ENCODE assay signal across 1 cellular context in genomic region chr1:65067491-65068201, GRCh38.
TF ChIP-seq lines count a peak whose summit lies in the region.

No MANE protein-coding gene starts in this region.

TF ChIP-seq in K562, 482 proteins besides CTCF, POLR2A, EP300 and RAD21 (continued from another document and continues in another):
- no peak for TF ChIP-seq CLOCK (CRISPR knock-in tag; IDR thresholded peaks at IDR 0.05; ENCODE audit: borderline replicate concordance)
- TF ChIP-seq ZC3H11A (IDR thresholded peaks at IDR 0.05; ENCODE audit: low read depth, low read length): no peak
- no peak for TF ChIP-seq C11orf30 (IDR thresholded peaks at IDR 0.05; ENCODE audit: low read depth)
- TF ChIP-seq KHSRP (IDR thresholded peaks at IDR 0.05): no peak
- no peak for TF ChIP-seq SLC30A9 (CRISPR knock-in tag; IDR thresholded peaks at IDR 0.05)
- TF ChIP-seq TEAD4 (IDR thresholded peaks at IDR 0.05; ENCODE audit: low read length): no peak
- TF ChIP-seq TEAD4 (CRISPR knock-in tag; IDR thresholded peaks at IDR 0.05; ENCODE audit: borderline replicate concordance): no peak
- TF ChIP-seq ZFP36 (IDR thresholded peaks at IDR 0.05; ENCODE audit: low read depth, low read length, partially characterized antibody): no peak
- TF ChIP-seq ZFP30 (CRISPR knock-in tag; IDR thresholded peaks at IDR 0.05; ENCODE audit: borderline replicate concordance): no peak
- 0 out of 2 replicates have a peak, but pooled peaks have one; percentile 57 for TF ChIP-seq FOXK1 (CRISPR knock-in tag; IDR thresholded peaks at IDR 0.05; ENCODE audit: borderline replicate concordance)
- TF ChIP-seq, protein P1, sequence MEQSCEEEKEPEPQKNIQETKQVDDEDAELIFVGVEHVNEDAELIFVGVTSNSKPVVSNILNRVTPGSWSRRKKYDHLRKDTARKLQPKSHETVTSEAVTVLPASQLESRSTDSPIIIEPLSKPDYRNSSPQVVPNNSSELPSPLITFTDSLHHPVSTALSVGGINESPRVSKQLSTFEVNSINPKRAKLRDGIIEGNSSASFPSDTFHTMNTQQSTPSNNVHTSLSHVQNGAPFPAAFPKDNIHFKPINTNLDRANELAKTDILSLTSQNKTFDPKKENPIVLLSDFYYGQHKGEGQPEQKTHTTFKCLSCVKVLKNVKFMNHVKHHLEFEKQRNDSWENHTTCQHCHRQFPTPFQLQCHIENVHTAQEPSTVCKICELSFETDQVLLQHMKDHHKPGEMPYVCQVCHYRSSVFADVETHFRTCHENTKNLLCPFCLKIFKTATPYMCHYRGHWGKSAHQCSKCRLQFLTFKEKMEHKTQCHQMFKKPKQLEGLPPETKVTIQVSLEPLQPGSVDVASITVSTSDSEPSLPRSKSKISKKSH (CRISPR knock-in tag; IDR thresholded peaks at IDR 0.05): no peak
- TF ChIP-seq PHB (CRISPR knock-in tag; IDR thresholded peaks at IDR 0.05): no peak
- no peak for TF ChIP-seq FOXA1 (IDR thresholded peaks at IDR 0.05; ENCODE audit: borderline replicate concordance)
- no peak for TF ChIP-seq STAT5A (IDR thresholded peaks at IDR 0.05; ENCODE audit: borderline replicate concordance, low read length)
- TF ChIP-seq ZBTB34 (CRISPR knock-in tag; IDR thresholded peaks at IDR 0.05): no peak
- TF ChIP-seq POLR2AphosphoS2 (IDR thresholded peaks at IDR 0.05; ENCODE audit: low read length): no peak
- no peak for TF ChIP-seq JUNB (CRISPR knock-in tag; conservative IDR thresholded peaks at IDR 0.05)
- no peak for TF ChIP-seq SP1 (CRISPR knock-in tag; IDR thresholded peaks at IDR 0.05)
- no peak for TF ChIP-seq ZNF23 (CRISPR knock-in tag; IDR thresholded peaks at IDR 0.05)
- peak; percentile 83 for TF ChIP-seq POLR2G (IDR thresholded peaks at IDR 0.05; ENCODE audit: low read depth, low read length)
- TF ChIP-seq SRSF1 (IDR thresholded peaks at IDR 0.05; ENCODE audit: low read depth, low read length): no peak
- TF ChIP-seq, protein P2, sequence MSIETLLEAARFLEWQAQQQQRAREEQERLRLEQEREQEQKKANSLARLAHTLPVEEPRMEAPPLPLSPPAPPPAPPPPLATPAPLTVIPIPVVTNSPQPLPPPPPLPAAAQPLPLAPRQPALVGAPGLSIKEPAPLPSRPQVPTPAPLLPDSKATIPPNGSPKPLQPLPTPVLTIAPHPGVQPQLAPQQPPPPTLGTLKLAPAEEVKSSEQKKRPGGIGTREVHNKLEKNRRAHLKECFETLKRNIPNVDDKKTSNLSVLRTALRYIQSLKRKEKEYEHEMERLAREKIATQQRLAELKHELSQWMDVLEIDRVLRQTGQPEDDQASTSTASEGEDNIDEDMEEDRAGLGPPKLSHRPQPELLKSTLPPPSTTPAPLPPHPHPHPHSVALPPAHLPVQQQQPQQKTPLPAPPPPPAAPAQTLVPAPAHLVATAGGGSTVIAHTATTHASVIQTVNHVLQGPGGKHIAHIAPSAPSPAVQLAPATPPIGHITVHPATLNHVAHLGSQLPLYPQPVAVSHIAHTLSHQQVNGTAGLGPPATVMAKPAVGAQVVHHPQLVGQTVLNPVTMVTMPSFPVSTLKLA (conservative IDR thresholded peaks at IDR 0.05): peak; percentile 83 to 86
- TF ChIP-seq KDM1A (IDR thresholded peaks at IDR 0.05): no peak
- no peak for TF ChIP-seq ZNF3 (CRISPR knock-in tag; IDR thresholded peaks at IDR 0.05)
- TF ChIP-seq SREBF1 (IDR thresholded peaks at IDR 0.05; ENCODE audit: borderline replicate concordance, low read depth, low read length): no peak
- TF ChIP-seq RNF2 (IDR thresholded peaks at IDR 0.05): no peak
- TF ChIP-seq RHOXF2B (CRISPR knock-in tag; conservative IDR thresholded peaks at IDR 0.05): no peak
- no peak for TF ChIP-seq MEIS2 (IDR thresholded peaks at IDR 0.05; ENCODE audit: partially characterized antibody)
- no peak for TF ChIP-seq U2AF1 (optimal IDR thresholded peaks at IDR 0.05; ENCODE audit: low read depth, low read length)
- no peak for TF ChIP-seq KDM4B (IDR thresholded peaks at IDR 0.05; ENCODE audit: borderline replicate concordance in 2 of 2, low read depth in 1 of 2)
- TF ChIP-seq HMGN3 (IDR thresholded peaks at IDR 0.05; ENCODE audit: borderline replicate concordance, extremely low read depth, insufficient read length, low read depth, low read length): peak; percentile 42
- TF ChIP-seq GTF2A2 (tag; IDR thresholded peaks at IDR 0.05): no peak
- peak; percentile 60 for TF ChIP-seq TAF1 (IDR thresholded peaks at IDR 0.05; ENCODE audit: control insufficient read depth, extremely low read depth, insufficient read depth, low read length, severe bottlenecking)
- no peak for TF ChIP-seq ZNF263 (CRISPR knock-in tag; IDR thresholded peaks at IDR 0.05; ENCODE audit: borderline replicate concordance)
- TF ChIP-seq RBFOX2 (IDR thresholded peaks at IDR 0.05; ENCODE audit: low read depth, low read length): peak; percentile 85
- no peak for TF ChIP-seq SMAD3 (CRISPR knock-in tag; conservative IDR thresholded peaks at IDR 0.05)
- TF ChIP-seq TCF3 (CRISPR knock-in tag; IDR thresholded peaks at IDR 0.05): no peak
- no peak for TF ChIP-seq ZNF253 (CRISPR knock-in tag; conservative IDR thresholded peaks at IDR 0.05)
- no peak for TF ChIP-seq ZFPM2 (CRISPR knock-in tag; IDR thresholded peaks at IDR 0.05)
- TF ChIP-seq HNRNPK (IDR thresholded peaks at IDR 0.05; ENCODE audit: low read depth, low read length, poor library complexity, severe bottlenecking): no peak
- TF ChIP-seq ZNF717 (CRISPR knock-in tag; IDR thresholded peaks at IDR 0.05): no peak
- TF ChIP-seq HDAC6 (IDR thresholded peaks at IDR 0.05; ENCODE audit: low read depth, low read length): no peak
- peak; percentile 62; the same call in 1 of the 2 replicates for TF ChIP-seq NBN (IDR thresholded peaks at IDR 0.05; ENCODE audit: low read depth)
- TF ChIP-seq RFX7 (CRISPR knock-in tag; IDR thresholded peaks at IDR 0.05): no peak
- no peak for TF ChIP-seq RNF219 (CRISPR knock-in tag; IDR thresholded peaks at IDR 0.05)
- TF ChIP-seq HMG20B (CRISPR knock-in tag; IDR thresholded peaks at IDR 0.05): no peak
- no peak for TF ChIP-seq ZNF217 (CRISPR knock-in tag; IDR thresholded peaks at IDR 0.05)
- TF ChIP-seq RBM14 (IDR thresholded peaks at IDR 0.05; ENCODE audit: borderline replicate concordance, insufficient read depth, low read depth, low read length): no peak
- TF ChIP-seq, protein P3, sequence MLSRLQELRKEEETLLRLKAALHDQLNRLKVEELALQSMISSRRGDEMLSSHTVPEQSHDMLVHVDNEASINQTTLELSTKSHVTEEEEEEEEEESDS (CRISPR knock-in tag; IDR thresholded peaks at IDR 0.05): no peak
- 0 out of 2 replicates have a peak, but pooled peaks have one; percentile 19 for TF ChIP-seq GTF2F1 (IDR thresholded peaks at IDR 0.05; ENCODE audit: low read depth, low read length)
- peak; percentile 83 for TF ChIP-seq ELF1 (tag; IDR thresholded peaks at IDR 0.05)
- no peak for TF ChIP-seq BDP1 (IDR thresholded peaks at IDR 0.05; ENCODE audit: insufficient read depth, insufficient read length)
- TF ChIP-seq, protein P4, sequence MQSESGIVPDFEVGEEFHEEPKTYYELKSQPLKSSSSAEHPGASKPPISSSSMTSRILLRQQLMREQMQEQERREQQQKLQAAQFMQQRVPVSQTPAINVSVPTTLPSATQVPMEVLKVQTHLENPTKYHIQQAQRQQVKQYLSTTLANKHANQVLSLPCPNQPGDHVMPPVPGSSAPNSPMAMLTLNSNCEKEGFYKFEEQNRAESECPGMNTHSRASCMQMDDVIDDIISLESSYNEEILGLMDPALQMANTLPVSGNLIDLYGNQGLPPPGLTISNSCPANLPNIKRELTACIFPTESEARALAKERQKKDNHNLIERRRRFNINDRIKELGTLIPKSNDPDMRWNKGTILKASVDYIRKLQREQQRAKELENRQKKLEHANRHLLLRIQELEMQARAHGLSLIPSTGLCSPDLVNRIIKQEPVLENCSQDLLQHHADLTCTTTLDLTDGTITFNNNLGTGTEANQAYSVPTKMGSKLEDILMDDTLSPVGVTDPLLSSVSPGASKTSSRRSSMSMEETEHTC (IDR thresholded peaks at IDR 0.05): peak; percentile 43; the same call in 1 of the 2 replicates
